Comparison of ENCODE assay signal across 22 cellular contexts in the genomic region with DNA sequence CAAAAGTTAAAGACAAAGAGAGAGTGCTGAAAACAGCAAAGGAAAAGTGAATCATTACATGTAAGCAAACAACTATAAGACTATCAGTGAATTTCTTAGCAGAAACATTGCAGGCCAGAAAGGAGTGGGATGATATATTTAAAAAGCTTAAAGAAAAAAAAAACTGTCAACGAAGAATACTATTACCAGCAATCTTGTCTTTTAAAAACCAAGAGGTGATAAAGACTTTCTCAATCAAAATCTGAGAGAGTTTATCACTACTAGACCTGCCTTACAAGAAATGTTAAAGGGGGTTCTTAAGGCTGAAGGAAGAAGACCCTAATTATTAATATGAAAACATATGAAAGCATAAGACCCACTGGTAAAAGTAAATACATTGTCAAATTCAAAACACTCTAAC.
DNase-seq lines count a peak whose midpoint lies in the region; ATAC-seq, FAIRE-seq and TF ChIP-seq lines count a peak whose summit lies in the region.
"Had no signal": no experiment of that assay in that cellular context is flagged by ENCODE, and none has a peak within 500 bp of the region (broad histone marks: within the 10 kb centered on the region; RNA-seq: fewer than 3 reads in every experiment).

No MANE protein-coding gene starts in this region.

- no peak for TF ChIP-seq EP300 in A549 (IDR thresholded peaks at IDR 0.05)

- H3K27me3 ChIP-seq in Panc1 (ENCODE audit: control insufficient read depth, insufficient read depth, low read length) (no peaks in the 10 kb centered on the region), GM23338 (ENCODE audit: insufficient read depth) (no peaks in the 10 kb centered on the region)

- H3F3A ChIP-seq in GM23338 (replicated peaks; ENCODE audit: low read depth): no peaks in the 10 kb centered on the region

- H3K27ac ChIP-seq in A549: no peak overlapping the region
- no peak overlapping the region for H3K27ac ChIP-seq in HEK293 (ENCODE audit: extremely low read depth, low read depth, low read length)
- peak overlapping the region; percentile 59; the same call in 1 of the 2 replicates for H3K27ac ChIP-seq in Panc1 (ENCODE audit: low read length)
- H3K27ac ChIP-seq in GM23338 (ENCODE audit: low read depth): no peak overlapping the region
- H3K27ac ChIP-seq: BLaER1 treated with 17β-estradiol and CSF1 and Interleukin-3, amounts not matched to agents 10 nM and 100 nM; C4-2B had no signal

- H3K9me3 Mint-ChIP-seq in GM23338: peaks cover 24% of the 10 kb centered on the region

- peak; percentile 18 for FAIRE-seq in A549 (lab: Jason Lieb, UNC)
- FAIRE-seq: A204.1, G401.6, GM12878, GM12892, GM18507 had no signal

- POLR2A ChIA-PET in A549 (lab: Yijun Ruan, JAX): no interaction called here
- POLR2A ChIA-PET in HEK293 (lab: Yijun Ruan, JAX): no interaction called here
- POLR2A ChIA-PET in Panc1 (lab: Charles Lee): no interaction called here

- no peak overlapping the region for H3K27ac Mint-ChIP-seq in GM23338
- H3K27ac Mint-ChIP-seq: B cell; CD4-positive, alpha-beta T cell; CD8-positive, alpha-beta T cell had no signal

- H3K27me3 Mint-ChIP-seq in GM23338 (ENCODE audit: insufficient read depth, low read depth, poor library complexity): no peaks in the 10 kb centered on the region
- H3K27me3 Mint-ChIP-seq: B cell; CD4-positive, alpha-beta T cell had no signal

- no peak for TF ChIP-seq POLR2A in A549 (IDR thresholded peaks at IDR 0.05; ENCODE audit: low read length)

- H3K4me3 ChIP-seq in A549 (no peak overlapping the region), HEK293 (ENCODE audit: low read depth, low read length) (no peak overlapping the region), Panc1 (ENCODE audit: low read depth in 2 of 2, low read length in 2 of 2) (no peak overlapping the region), GM23338 (no peak overlapping the region)
- H3K4me3 ChIP-seq: BLaER1 treated with 17β-estradiol and CSF1 and Interleukin-3, amounts not matched to agents 10 nM and 100 nM; GM12878 had no signal

- peaks cover 16% of the 10 kb centered on the region; the same call in 1 of the 3 replicates for H3K9me3 ChIP-seq in A549
- H3K9me3 ChIP-seq in HEK293 (ENCODE audit: control insufficient read depth, insufficient read depth, low read depth, low read length): peaks cover 8% of the 10 kb centered on the region
- peaks cover 20% of the 10 kb centered on the region; the same call in 1 of the 2 replicates for H3K9me3 ChIP-seq in Panc1 (ENCODE audit: control insufficient read depth, insufficient read depth, low read depth, low read length)
- H3K9me3 ChIP-seq: Caco-2 had no signal

- no peak for ATAC-seq in A549
- no peak for ATAC-seq in Panc1
- ATAC-seq in GM23338: no peak
- ATAC-seq: CD8-positive, alpha-beta T cell; GM12878 had no signal

- DNase-seq in A549 (ENCODE audit: low read depth in 1 of 2, low spot score in 1 of 2) (no peak), Panc1 (ENCODE audit: low read depth, low spot score) (no peak), NCI-H146 (lab: John Stamatoyannopoulos, UW) (no peak), GM10266 (ENCODE audit: extremely low spot score) (no peak), GM23338 (ENCODE audit: low spot score) (no peak)
- DNase-seq: 8988T; AML-193; Caco-2; Calu3; CD4-positive, alpha-beta T cell; CD8-positive, alpha-beta T cell; DMS79 treated with DMSO at 0.1 percent for 48 hours; GF-D8 had no signal

- no peak overlapping the region for H2AFZ ChIP-seq in GM23338

- 32% methylated on average over 1 of the region's 1 CpG for WGBS in A549 (ENCODE audit: missing lambda C conversion rate)

- H3K4me3 Mint-ChIP-seq in GM23338: no peak overlapping the region
- H3K4me3 Mint-ChIP-seq: B cell; CD4-positive, alpha-beta T cell; CD8-positive, alpha-beta T cell had no signal

- H3K4me1 ChIP-seq in A549 (no peaks in the 10 kb centered on the region), HEK293 (ENCODE audit: control insufficient read depth, insufficient read depth, low read length) (no peaks in the 10 kb centered on the region), Panc1 (ENCODE audit: control insufficient read depth, insufficient read depth, low read length) (no peaks in the 10 kb centered on the region), GM23338 (ENCODE audit: insufficient read depth) (no peaks in the 10 kb centered on the region)
- H3K4me1 ChIP-seq: BLaER1 treated with 17β-estradiol and CSF1 and Interleukin-3, amounts not matched to agents 10 nM and 100 nM; Caco-2 had no signal

- H3K9me2 ChIP-seq in GM23338 (ENCODE audit: insufficient read depth): no peaks in the 10 kb centered on the region

- H4K20me1 ChIP-seq in GM23338 (replicated peaks; ENCODE audit: insufficient read depth): no peaks in the 10 kb centered on the region
- H4K20me1 ChIP-seq: BLaER1 treated with 17β-estradiol and CSF1 and Interleukin-3, amounts not matched to agents 10 nM and 100 nM had no signal

- TF ChIP-seq RAD21 in A549 (conservative IDR thresholded peaks at IDR 0.05 in 1 of 2, IDR thresholded peaks at IDR 0.05 in 1 of 2): no peak

- H3K4me1 Mint-ChIP-seq in GM23338: no peaks in the 10 kb centered on the region
- H3K4me1 Mint-ChIP-seq: B cell had no signal

- H3K79me2 ChIP-seq in GM23338 (replicated peaks; ENCODE audit: insufficient read depth): no peaks in the 10 kb centered on the region

- peaks cover 32% of the 10 kb centered on the region for H3K36me3 Mint-ChIP-seq in GM23338 (ENCODE audit: low read depth)

- TF ChIP-seq CTCF in A549 (IDR thresholded peaks at IDR 0.05) (no peak), HEK293 (tag by site-specific recombination; IDR thresholded peaks at IDR 0.05) (no peak), Panc1 (IDR thresholded peaks at IDR 0.05) (no peak), GM10266 (IDR thresholded peaks at IDR 0.05; ENCODE audit: control insufficient read depth, insufficient read depth, low read depth, missing control alignments) (no peak), GM23338 (conservative IDR thresholded peaks at IDR 0.05; ENCODE audit: low read depth in 2 of 2) (no peak)

- CTCF ChIA-PET in A549 (lab: Yijun Ruan, JAX): interaction anchor here (0.9 kb wide), 1 partner anchor 28 kb away, joined by 3 read pairs; no protein-coding TSS in a partner anchor
- CTCF ChIA-PET in HEK293 (lab: Yijun Ruan, JAX): interaction anchor here (0.6 kb wide), 1 partner anchor 20 kb away, joined by 3 read pairs; no protein-coding TSS in a partner anchor
- CTCF ChIA-PET in Panc1 (lab: Charles Lee): no interaction called here

- in situ Hi-C loops in Panc1 (cut with HindIII; ENCODE audit: low pct_unique_long_range_greater_than_20kb, low sequenced_read_pairs): no loop called here

- intact Hi-C loops in Panc1 (cut with micrococcal nuclease; ENCODE audit: unreplicated experiment): no loop called here

- H3K36me3 ChIP-seq in HEK293 (ENCODE audit: control insufficient read depth in 2 of 2, insufficient read depth in 1 of 2, low read length in 2 of 2) (no peaks in the 10 kb centered on the region), Panc1 (ENCODE audit: control insufficient read depth, insufficient read depth, low read length) (no peaks in the 10 kb centered on the region), GM23338 (ENCODE audit: insufficient read depth) (no peaks in the 10 kb centered on the region)

- H3K4me2 ChIP-seq in A549 (no peak overlapping the region), GM23338 (no peak overlapping the region)
- H3K4me2 ChIP-seq: BLaER1 treated with 17β-estradiol and CSF1 and Interleukin-3, amounts not matched to agents 10 nM and 100 nM had no signal

- BruUV-seq in Panc1 (replicated peaks; lab: Mats Ljungman, UMichigan): no TSS peak

TF ChIP-seq in A549, 52 proteins besides CTCF, POLR2A, EP300 and RAD21 (continues in another document):
- TF ChIP-seq, protein P1, sequence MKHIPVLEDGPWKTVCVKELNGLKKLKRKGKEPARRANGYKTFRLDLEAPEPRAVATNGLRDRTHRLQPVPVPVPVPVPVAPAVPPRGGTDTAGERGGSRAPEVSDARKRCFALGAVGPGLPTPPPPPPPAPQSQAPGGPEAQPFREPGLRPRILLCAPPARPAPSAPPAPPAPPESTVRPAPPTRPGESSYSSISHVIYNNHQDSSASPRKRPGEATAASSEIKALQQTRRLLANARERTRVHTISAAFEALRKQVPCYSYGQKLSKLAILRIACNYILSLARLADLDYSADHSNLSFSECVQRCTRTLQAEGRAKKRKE (CRISPR knock-in tag; IDR thresholded peaks at IDR 0.05; ENCODE audit: low read depth): no peak
- TF ChIP-seq TFCP2L1 (CRISPR knock-in tag; IDR thresholded peaks at IDR 0.05) (no peak), RARB (CRISPR knock-in tag; IDR thresholded peaks at IDR 0.05) (no peak), HOXA7 (CRISPR knock-in tag; IDR thresholded peaks at IDR 0.05) (no peak)

TF ChIP-seq in HEK293, 187 proteins besides CTCF, POLR2A, EP300 and RAD21:
- peak; percentile 99 for TF ChIP-seq SETDB1 (IDR thresholded peaks at IDR 0.05; ENCODE audit: insufficient read length, low read length)
- TF ChIP-seq SCRT2 (tag by site-specific recombination; IDR thresholded peaks at IDR 0.05): no peak
- 0 out of 2 replicates have a peak, but pooled peaks have one; percentile 27 for TF ChIP-seq ZNF549 (tag by site-specific recombination; IDR thresholded peaks at IDR 0.05)
- TF ChIP-seq YY2 (tag by site-specific recombination; IDR thresholded peaks at IDR 0.05): no peak
- TF ChIP-seq KLF8 (tag by site-specific recombination; IDR thresholded peaks at IDR 0.05): no peak
- TF ChIP-seq ZNF571 (tag by site-specific recombination; IDR thresholded peaks at IDR 0.05): no peak
- no peak for TF ChIP-seq OVOL3 (tag by site-specific recombination; IDR thresholded peaks at IDR 0.05)
- TF ChIP-seq ZNF623 (tag by site-specific recombination; IDR thresholded peaks at IDR 0.05): no peak
- peak; percentile 92 for TF ChIP-seq TRIM28 (IDR thresholded peaks at IDR 0.05; ENCODE audit: borderline replicate concordance, low read length)

TF ChIP-seq in GM23338, 12 proteins besides CTCF, POLR2A, EP300 and RAD21:
- TF ChIP-seq NANOG (IDR thresholded peaks at IDR 0.05; ENCODE audit: borderline replicate concordance) (no peak), EZH2phosphoT487 (IDR thresholded peaks at IDR 0.05; ENCODE audit: unreplicated experiment) (no peak)
- TF ChIP-seq, protein P2, sequence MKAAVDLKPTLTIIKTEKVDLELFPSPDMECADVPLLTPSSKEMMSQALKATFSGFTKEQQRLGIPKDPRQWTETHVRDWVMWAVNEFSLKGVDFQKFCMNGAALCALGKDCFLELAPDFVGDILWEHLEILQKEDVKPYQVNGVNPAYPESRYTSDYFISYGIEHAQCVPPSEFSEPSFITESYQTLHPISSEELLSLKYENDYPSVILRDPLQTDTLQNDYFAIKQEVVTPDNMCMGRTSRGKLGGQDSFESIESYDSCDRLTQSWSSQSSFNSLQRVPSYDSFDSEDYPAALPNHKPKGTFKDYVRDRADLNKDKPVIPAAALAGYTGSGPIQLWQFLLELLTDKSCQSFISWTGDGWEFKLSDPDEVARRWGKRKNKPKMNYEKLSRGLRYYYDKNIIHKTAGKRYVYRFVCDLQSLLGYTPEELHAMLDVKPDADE (IDR thresholded peaks at IDR 0.05): no peak
